Comparison of ENCODE assay signal across 1 cellular context in the genomic region with DNA sequence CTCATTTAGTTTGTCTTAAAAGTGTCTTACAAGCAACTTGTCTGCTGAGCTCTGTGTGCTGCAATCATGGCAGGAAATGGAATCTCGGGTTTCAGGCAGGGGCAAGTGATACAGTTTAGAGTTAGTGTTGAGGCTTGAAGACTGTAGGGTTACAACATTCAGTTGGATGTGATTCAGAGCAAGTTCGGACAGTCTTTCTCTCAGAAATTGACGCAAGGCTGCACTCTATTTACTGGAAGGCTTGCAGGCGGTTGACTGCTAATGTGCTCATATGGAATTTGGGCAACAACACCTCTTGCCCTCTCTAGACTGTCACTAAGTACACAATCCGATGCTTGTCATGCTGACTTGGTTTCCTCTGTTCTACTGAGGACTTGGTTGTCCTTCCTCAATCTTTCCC.
TF ChIP-seq lines count a peak whose summit lies in the region.

No MANE protein-coding gene starts in this region.

TF ChIP-seq in GM23338, 12 proteins besides CTCF, POLR2A, EP300 and RAD21 (continued from another document):
- no peak for TF ChIP-seq ZNF462 (CRISPR knock-in tag; IDR thresholded peaks at IDR 0.05)
